In genomic region chr17:39736319-39737165, GRCh38 we compare ENCODE assay signal across 18 cellular contexts. TPM values are rescaled to one million over a fixed set of nuclear protein-coding genes. Genes with fewer than 3 reads are reported as not detected.
DNase-seq lines count a peak whose midpoint lies in the region; ATAC-seq, FAIRE-seq and TF ChIP-seq lines count a peak whose summit lies in the region.
"Had no signal": no experiment of that assay in that cellular context is flagged by ENCODE, and none has a peak within 500 bp of the region (broad histone marks: within the 10 kb centered on the region; RNA-seq: fewer than 3 reads in every experiment).

No MANE protein-coding gene starts in this region.

- no peaks in the 10 kb centered on the region for H3K27me3 ChIP-seq in PC-9 (ENCODE audit: insufficient read depth, low read depth)
- no peaks in the 10 kb centered on the region for H3K27me3 ChIP-seq in pancreas
- peaks cover 3 to 60% (median 41%) of the 10 kb centered on the region in 7 donors for H3K27me3 ChIP-seq in spleen (replicated peaks in 1 of 7)

- FAIRE-seq in pancreas (lab: Jason Lieb, UNC) = no peak
- FAIRE-seq: colon had no signal

- POLR2A ChIA-PET in PC-9 (lab: Charles Lee; ENCODE audit: unreplicated experiment) = interaction anchor here (0.5 to 0.7 kb wide), 2 partner anchors 93 to 251 kb away, joined by 17 to 30 read pairs; no protein-coding TSS in a partner anchor

- DNase-seq in ELR (ENCODE audit: low read depth) = peak; percentile 55
- peak; percentile 18 to 70 for DNase-seq in PC-9
- peak; percentile 67 for DNase-seq in epithelial cell of esophagus (ENCODE audit: low read depth)
- DNase-seq in pancreas = peak in 4 of 6 donors; percentile 8 to 28 (median 18)
- no peak for DNase-seq in NK-92 (lab: John Stamatoyannopoulos, UW; ENCODE audit: unreplicated experiment)
- no peak for DNase-seq in spleen
- DNase-seq in T-helper 1 cell = no peak
- no peak for DNase-seq in stimulated activated naive CD8-positive, alpha-beta T cell treated with anti-CD3 and anti-CD28 coated beads, Interleukin-15, Interleukin-2, amounts not matched to agents 100 U/mL and 50 U/mL, for 24 hours
- DNase-seq: activated T-cell treated with anti-CD3 and anti-CD28 coated beads, Interleukin-2, amount 50 U/mL, for 24 hours; adrenal gland; AML-193; H7; NCI-H146; NCI-H748 treated with DMSO at 0.1 percent for 48 hours; stimulated activated CD4-positive, alpha-beta T cell treated with anti-CD3 and anti-CD28 coated beads, Interleukin-2, amount 100 ng/mL, for 24 hours had no signal

- no peak for ATAC-seq in pancreas
- ATAC-seq in stimulated activated naive CD8-positive, alpha-beta T cell treated with anti-CD3 and anti-CD28 coated beads, Interleukin-15, Interleukin-2, amounts not matched to agents 100 U/mL and 50 U/mL, for 24 hours = no peak

- H3K4me3 ChIP-seq in PC-9 = peak overlapping the region; percentile 83; the same call in 1 of the 2 replicates
- no peak overlapping the region for H3K4me3 ChIP-seq in epithelial cell of esophagus (ENCODE audit: low read length)
- peak overlapping the region in 2 of 4 donors; percentile 65 to 79 for H3K4me3 ChIP-seq in pancreas
- H3K4me3 ChIP-seq in spleen = no peak overlapping the region
- H3K4me3 ChIP-seq: SK-N-MC had no signal

- TF ChIP-seq CTCF in PC-9 (conservative IDR thresholded peaks at IDR 0.05) = no peak
- no peak for TF ChIP-seq CTCF in epithelial cell of esophagus (IDR thresholded peaks at IDR 0.05; ENCODE audit: insufficient read depth, low read depth, low read length, missing control alignments)
- TF ChIP-seq CTCF in pancreas (IDR thresholded peaks at IDR 0.05) = no peak
- TF ChIP-seq CTCF in spleen (IDR thresholded peaks at IDR 0.05 in 8 of 11, conservative IDR thresholded peaks at IDR 0.05 in 3 of 11) = no peak

- peak overlapping the region; percentile 97 for H3K4me2 ChIP-seq in PC-9

- peak overlapping the region; percentile 39 for H3K27ac ChIP-seq in PC-9
- H3K27ac ChIP-seq in pancreas = peak overlapping the region; percentile 78 to 97 (median 94)
- H3K27ac ChIP-seq in spleen = no peak overlapping the region
- H3K27ac ChIP-seq: adrenal gland, SK-N-MC had no signal

- intact Hi-C loops in PC-9 (cut with micrococcal nuclease; ENCODE audit: unreplicated experiment) = loop anchor here (5.0 kb wide), 3 partner anchors 59 to 286 kb away; no protein-coding TSS in a partner anchor
- intact Hi-C loops in pancreas (cut with DNase I) = no loop called here
- intact Hi-C loops in spleen (cut with DNase I; ENCODE audit: low total_unique reads) = no loop called here

- H3K79me2 ChIP-seq in PC-9 (ENCODE audit: low read depth) = peaks cover 19% of the 10 kb centered on the region
- H3K79me2 ChIP-seq: parathyroid adenoma had no signal

- WGBS in pancreas, 2 donors = 39 to 41% methylated on average over 10 of the region's 10 CpGs
- 73 to 82% (median 81%) methylated on average over 10 of the region's 10 CpGs for WGBS in spleen, 5 donors

- no peaks in the 10 kb centered on the region for H3K9me2 ChIP-seq in PC-9 (ENCODE audit: insufficient read depth)

- no peaks in the 10 kb centered on the region for H3K9me3 ChIP-seq in PC-9 (ENCODE audit: insufficient read depth, low read depth)
- H3K9me3 ChIP-seq in pancreas = no peaks in the 10 kb centered on the region
- H3K9me3 ChIP-seq in spleen = no peaks in the 10 kb centered on the region
- H3K9me3 ChIP-seq: adrenal gland had no signal

- peaks cover 39% of the 10 kb centered on the region for H3K4me1 ChIP-seq in PC-9 (replicated peaks; ENCODE audit: insufficient read depth)
- peaks cover 10 to 20% (median 16%) of the 10 kb centered on the region in 3 donors for H3K4me1 ChIP-seq in pancreas
- H3K4me1 ChIP-seq in spleen = peaks cover 7 to 43% (median 31%) of the 10 kb centered on the region in 6 donors

- no peak overlapping the region for H2AFZ ChIP-seq in PC-9

- peaks cover 41% of the 10 kb centered on the region for H3F3A ChIP-seq in PC-9 (ENCODE audit: insufficient read depth, low read depth)

- CTCF ChIA-PET in PC-9 (lab: Charles Lee) = interaction anchor here (0.5 kb wide), 1 partner anchor 285 kb away, joined by 9 read pairs; the partner anchor contains the start of gene MED1

- no peaks in the 10 kb centered on the region for H4K20me1 ChIP-seq in PC-9 (ENCODE audit: insufficient read depth)

- BruUV-seq in PC-9 (replicated peaks; lab: Mats Ljungman, UMichigan) = TSS peak; percentile 25

- no peak for TF ChIP-seq POLR2A in spleen (IDR thresholded peaks at IDR 0.05)

- H3K36me3 ChIP-seq in PC-9 (ENCODE audit: low read depth) = no peaks in the 10 kb centered on the region
- H3K36me3 ChIP-seq in pancreas = no peaks in the 10 kb centered on the region
- H3K36me3 ChIP-seq in spleen = no peaks in the 10 kb centered on the region
- H3K36me3 ChIP-seq: adrenal gland had no signal

RNA-seq across cellular contexts. Expression of gene GRB7, which starts 1.2 kb away (rescaled TPM):
- total RNA-seq in PC-9 (2021) (49.1 and 55.9 TPM in 2 replicates), pancreas (10 to 100 TPM; 17.8 to 39.9 (median 26.5) TPM), spleen (1 to 10 TPM in 2 of 7 donors, under 1 TPM in 4, not detected in 1; 0.51 to 1.9 (median 0.66) TPM)
- polyA plus RNA-seq in pancreas (10 to 100 TPM; 50.4 to 64.4 TPM), spleen (under 1 TPM; 0.04 to 0.19 (median 0.14) TPM)

RNA-seq across cellular contexts. Expression of gene MIEN1, which starts 6.2 kb away (rescaled TPM):
- total RNA-seq in PC-9 (2021) (49.2 and 50.8 TPM in 2 replicates), pancreas (10 to 100 TPM; 17.0 to 26.5 (median 24.3) TPM), spleen (10 to 100 TPM; 28.0 to 58.2 (median 40.5) TPM)
- polyA plus RNA-seq in pancreas (10 to 100 TPM; 54.4 to 75.2 TPM), spleen (10 to 100 TPM; 60.9 to 85.2 (median 78.7) TPM)

RNA-seq across cellular contexts. Expression of gene ERBB2, which starts 36.7 kb away (rescaled TPM):
- total RNA-seq in PC-9 (2021) (87.2 and 90.6 TPM in 2 replicates), pancreas (10 to 100 TPM; 38.7 to 78.9 (median 45.0) TPM), spleen (10 to 100 TPM in 5 of 7 donors, 1 to 10 TPM in 2; 8.5 to 15.9 (median 13.8) TPM)
- polyA plus RNA-seq in pancreas (10 to 100 TPM; 37.2 to 44.3 TPM), spleen (1 to 10 TPM; 3.4 to 6.6 (median 4.3) TPM)

RNA-seq across cellular contexts. Expression of gene PGAP3, which starts 48.7 kb away (rescaled TPM):
- total RNA-seq in PC-9 (2021) (15.0 and 16.2 TPM in 2 replicates), pancreas (10 to 100 TPM; 19.4 to 33.4 (median 23.1) TPM), spleen (10 to 100 TPM; 15.5 to 27.4 (median 20.7) TPM)
- polyA plus RNA-seq in pancreas (10 to 100 TPM; 34.7 to 46.3 TPM), spleen (10 to 100 TPM; 11.5 to 21.3 (median 18.3) TPM)

Comparison
In these comparisons a context has a peak if more than half of its experiments do, and no peak if none do; other contexts are left out.
1. DNase-seq: peak in ELR (single experiment), PC-9 (2 of 2), epithelial cell of esophagus (single experiment) and pancreas (4 of 6); none in NK-92 (single experiment), spleen (single experiment), T-helper 1 cell (0 of 5) and stimulated activated naive CD8-positive, alpha-beta T cell treated with anti-CD3 and anti-CD28 coated beads, Interleukin-15, Interleukin-2, amounts not matched to agents 100 U/mL and 50 U/mL, for 24 hours (single experiment).
2. H3K27ac ChIP-seq: peak in PC-9 (single experiment) and pancreas (4 of 4); none in spleen (0 of 8).
3. RNA of gene GRB7, which starts 1.2 kb away (total RNA-seq): 49.1 to 55.9 TPM in PC-9 and 17.8 to 39.9 TPM in pancreas; 0.51 to 1.9 TPM in spleen; every median in the first group is over 4 times any median in the second.